In genomic region chr4:8469550-8469949, GRCh38 we compare ENCODE assay signal across 22 cellular contexts.
"Had no signal": no experiment of that assay in that cellular context is flagged by ENCODE, and none has a peak within 500 bp of the region (broad histone marks: within the 10 kb centered on the region; RNA-seq: fewer than 3 reads in every experiment).

No MANE protein-coding gene starts in this region.

- H3K27ac ChIP-seq: VCaP had no signal

- DNase-seq: activated CD4-positive, alpha-beta memory T cell treated with anti-CD3 and anti-CD28 coated beads, Interleukin-2, amount 10 ng/mL, durations not matched to agents 7 days and 5 days; activated CD4-positive, alpha-beta T cell treated with anti-CD3 and anti-CD28 coated beads for 36 hours; activated CD4-positive, alpha-beta T cell treated with anti-CD3 and anti-CD28 coated beads, Interleukin-2, amount 50 U/mL, for 1 hour; activated gamma-delta T cell; activated naive CD4-positive, alpha-beta T cell treated with anti-CD3 and anti-CD28 coated beads for 36 hours; activated T-cell treated with anti-CD3 and anti-CD28 coated beads for 4 hours; activated T-cell treated with anti-CD3 and anti-CD28 coated beads, Interleukin-2, amount 50 U/mL, for 48 hours; Karpas-422; NCI-H1436 treated with DMSO at 0.1 percent for 48 hours; NCI-H187; NCI-H446; NCI-H524; PC-3; SHP77 treated with DMSO at 0.1 percent for 48 hours; T-cell had no signal

- H3K9me3 Mint-ChIP-seq: activated CD4-positive, alpha-beta memory T cell treated with anti-CD3 and anti-CD28 coated beads, Interleukin-2, amount 10 ng/mL, durations not matched to agents 7 days and 5 days; activated naive CD4-positive, alpha-beta T cell treated with anti-CD3 and anti-CD28 coated beads for 36 hours; activated T-helper 17 cell treated with anti-CD3 and anti-CD28 coated beads, Interleukin-2, amount 50 U/mL, for 72 hours; brain; central memory CD8-positive, alpha-beta T cell; T-cell had no signal

- FAIRE-seq: astrocyte, RCC 7860 had no signal

- H3K27ac Mint-ChIP-seq: activated CD4-positive, alpha-beta memory T cell treated with anti-CD3 and anti-CD28 coated beads, Interleukin-2, amount 10 ng/mL, durations not matched to agents 7 days and 5 days; activated CD4-positive, alpha-beta T cell treated with anti-CD3 and anti-CD28 coated beads for 36 hours; activated naive CD8-positive, alpha-beta T cell; T-cell had no signal

- H3K27me3 Mint-ChIP-seq: activated CD4-positive, alpha-beta memory T cell treated with anti-CD3 and anti-CD28 coated beads, Interleukin-2, amount 10 ng/mL, durations not matched to agents 7 days and 5 days; activated CD4-positive, alpha-beta T cell treated with anti-CD3 and anti-CD28 coated beads for 36 hours; activated naive CD8-positive, alpha-beta T cell; activated T-helper 17 cell treated with anti-CD3 and anti-CD28 coated beads, Interleukin-2, amount 50 U/mL, for 72 hours; brain; central memory CD8-positive, alpha-beta T cell; T-cell had no signal

- H3K4me1 Mint-ChIP-seq: activated CD4-positive, alpha-beta memory T cell treated with anti-CD3 and anti-CD28 coated beads, Interleukin-2, amount 10 ng/mL, durations not matched to agents 7 days and 5 days; activated CD4-positive, alpha-beta T cell treated with anti-CD3 and anti-CD28 coated beads for 36 hours; activated T-helper 17 cell treated with anti-CD3 and anti-CD28 coated beads, Interleukin-2, amount 50 U/mL, for 72 hours had no signal

- H3K4me3 Mint-ChIP-seq: activated CD4-positive, alpha-beta memory T cell treated with anti-CD3 and anti-CD28 coated beads, Interleukin-2, amount 10 ng/mL, durations not matched to agents 7 days and 5 days; activated CD4-positive, alpha-beta T cell treated with anti-CD3 and anti-CD28 coated beads for 36 hours; activated naive CD4-positive, alpha-beta T cell treated with anti-CD3 and anti-CD28 coated beads for 36 hours; activated naive CD8-positive, alpha-beta T cell; activated T-helper 17 cell treated with anti-CD3 and anti-CD28 coated beads, Interleukin-2, amount 50 U/mL, for 72 hours; brain; central memory CD8-positive, alpha-beta T cell; T-cell had no signal
